Comparison of ENCODE assay signal across 9 cellular contexts in genomic region chr5:42948961-42949347, GRCh38.
DNase-seq lines count a peak whose midpoint lies in the region; ATAC-seq, FAIRE-seq and TF ChIP-seq lines count a peak whose summit lies in the region.
"Had no signal": no experiment of that assay in that cellular context is flagged by ENCODE, and none has a peak within 500 bp of the region (broad histone marks: within the 10 kb centered on the region; RNA-seq: fewer than 3 reads in every experiment).

No MANE protein-coding gene starts in this region.

- H3K4me3 Mint-ChIP-seq in activated T-cell treated with anti-CD3 and anti-CD28 coated beads, Interleukin-2, amount 50 U/mL, for 72 hours = peak overlapping the region; percentile 95 to 97

- peaks cover 7% of the 10 kb centered on the region; the same call in 1 of the 2 replicates for H3K79me2 ChIP-seq in PC-9 (ENCODE audit: low read depth)

- H3K9me3 ChIP-seq in PC-9 (ENCODE audit: insufficient read depth, low read depth) (peaks cover 51% of the 10 kb centered on the region), esophagus (ENCODE audit: control insufficient read depth in 2 of 2, insufficient read depth in 1 of 2, low read depth in 1 of 2, low read length in 1 of 2) (peaks cover 0 to 8% of the 10 kb centered on the region in 2 donors), subcutaneous abdominal adipose tissue (ENCODE audit: control insufficient read depth in 5 of 5, low read length in 5 of 5) (peaks cover 2 to 12% (median 7%) of the 10 kb centered on the region in 5 donors)

- no peak for DNase-seq in activated T-cell treated with anti-CD3 and anti-CD28 coated beads, Interleukin-2, amount 50 U/mL, for 72 hours
- DNase-seq in activated T-cell treated with anti-CD3 and anti-CD28 coated beads for 4 hours (no peak), PC-9 (no peak), GM12891 (ENCODE audit: insufficient read length, low spot score) (no peak), DMS53 treated with DMSO at 0.1 percent for 48 hours (lab: John Stamatoyannopoulos, UW; ENCODE audit: unreplicated experiment) (no peak)
- DNase-seq: Caco-2 had no signal

- peaks cover 46% of the 10 kb centered on the region for H3F3A ChIP-seq in PC-9 (ENCODE audit: insufficient read depth, low read depth)

- FAIRE-seq in GM12891 (lab: Jason Lieb, UNC) = no peak

- H3K4me3 ChIP-seq in PC-9 (peak overlapping the region; percentile 55), esophagus (ENCODE audit: low read depth in 1 of 2, low read length in 2 of 2) (peak overlapping the region in 1 of 2 donors; percentile 64), subcutaneous abdominal adipose tissue (ENCODE audit: low read depth in 1 of 5, low read length in 5 of 5) (peak overlapping the region; percentile 60 to 82 (median 67))

- H3K27ac ChIP-seq in PC-9 = peak overlapping the region; percentile 96
- peak overlapping the region; percentile 69 to 81 for H3K27ac ChIP-seq in esophagus (ENCODE audit: low read depth in 2 of 2, low read length in 1 of 2)
- peak overlapping the region; percentile 89 for H3K27ac ChIP-seq in subcutaneous abdominal adipose tissue (ENCODE audit: low read depth, low read length)

- H3K36me3 ChIP-seq in PC-9 (ENCODE audit: low read depth) (peaks cover 19% of the 10 kb centered on the region; the same call in 1 of the 2 replicates), esophagus (ENCODE audit: control insufficient read depth in 2 of 2, insufficient read depth in 2 of 2, low read length in 1 of 2) (no peaks in the 10 kb centered on the region), subcutaneous abdominal adipose tissue (ENCODE audit: control insufficient read depth in 5 of 5, insufficient read depth in 5 of 5, low read length in 5 of 5) (no peaks in the 10 kb centered on the region)

- POLR2A ChIA-PET in PC-9 (lab: Charles Lee; ENCODE audit: unreplicated experiment) = interaction anchor here (0.6 to 2.0 kb wide), 4 partner anchors 60 to 1127 kb away, joined by 4 to 23 read pairs (median 6); no protein-coding TSS in a partner anchor

- TF ChIP-seq POLR2A in GM12891 (IDR thresholded peaks at IDR 0.05; ENCODE audit: low read depth, low read length) = no peak

- peaks cover 7 to 8% of the 10 kb centered on the region in 2 donors for H3K36me3 Mint-ChIP-seq in activated T-cell treated with anti-CD3 and anti-CD28 coated beads, Interleukin-2, amount 50 U/mL, for 72 hours (ENCODE audit: insufficient read depth in 2 of 2)

- peak overlapping the region in 3 of 5 donors; percentile 33 to 76 (median 53) for H3K9ac ChIP-seq in subcutaneous abdominal adipose tissue (ENCODE audit: low read length in 5 of 5)

- H2AFZ ChIP-seq in PC-9 = peak overlapping the region; percentile 81; the same call in 1 of the 2 replicates

- ATAC-seq in activated T-cell treated with anti-CD3 and anti-CD28 coated beads, Interleukin-2, amount 50 U/mL, for 72 hours (replicated peaks in 1 of 2) = no peak
- ATAC-seq in GM18520 (IDR thresholded peaks at IDR 0.05; ENCODE audit: unreplicated experiment) = no peak

- H3K4me1 ChIP-seq in PC-9 (replicated peaks; ENCODE audit: insufficient read depth) (peaks cover 40% of the 10 kb centered on the region), esophagus (ENCODE audit: control insufficient read depth in 2 of 2, insufficient read depth in 2 of 2, low read length in 1 of 2) (peaks cover 6 to 8% of the 10 kb centered on the region in 2 donors), subcutaneous abdominal adipose tissue (ENCODE audit: control insufficient read depth in 5 of 5, insufficient read depth in 5 of 5, low read length in 5 of 5) (peaks cover 1 to 50% (median 45%) of the 10 kb centered on the region in 5 donors)

- TF ChIP-seq CTCF in PC-9 (conservative IDR thresholded peaks at IDR 0.05) = no peak

- peak overlapping the region; percentile 77 for H3K4me2 ChIP-seq in PC-9

- no peaks in the 10 kb centered on the region for H3K9me2 ChIP-seq in PC-9 (ENCODE audit: insufficient read depth)

- no TSS peak for BruUV-seq in PC-9 (replicated peaks; lab: Mats Ljungman, UMichigan)

- H4K20me1 ChIP-seq in PC-9 (ENCODE audit: insufficient read depth) = no peaks in the 10 kb centered on the region

- 15 to 16% methylated on average over 10 of the region's 10 CpGs for WGBS in esophagus, 2 donors

- intact Hi-C loops in PC-9 (cut with micrococcal nuclease; ENCODE audit: unreplicated experiment) = no loop called here

- peaks cover 9% of the 10 kb centered on the region for H3K27me3 Mint-ChIP-seq in activated T-cell treated with anti-CD3 and anti-CD28 coated beads, Interleukin-2, amount 50 U/mL, for 72 hours (ENCODE audit: low read depth)

- H3K27me3 ChIP-seq in PC-9 (ENCODE audit: insufficient read depth, low read depth) (no peaks in the 10 kb centered on the region), esophagus (ENCODE audit: control insufficient read depth in 1 of 2, insufficient read depth in 2 of 2, low read length in 2 of 2) (peaks cover 0 to 10% of the 10 kb centered on the region in 2 donors), subcutaneous abdominal adipose tissue (ENCODE audit: control insufficient read depth in 5 of 5, insufficient read depth in 4 of 5, low read length in 5 of 5) (peaks cover 0 to 30% (median 9%) of the 10 kb centered on the region in 5 donors)

- CTCF ChIA-PET in PC-9 (lab: Charles Lee) = interaction anchor here (0.5 to 1.9 kb wide), 4 partner anchors 37 to 1133 kb away, joined by 3 to 8 read pairs (median 4); no protein-coding TSS in a partner anchor

- peak overlapping the region; percentile 98 for H3K27ac Mint-ChIP-seq in activated T-cell treated with anti-CD3 and anti-CD28 coated beads, Interleukin-2, amount 50 U/mL, for 72 hours

- H3K9me3 Mint-ChIP-seq in activated T-cell treated with anti-CD3 and anti-CD28 coated beads, Interleukin-2, amount 50 U/mL, for 72 hours = no peaks in the 10 kb centered on the region

- peaks cover 38% of the 10 kb centered on the region for H3K4me1 Mint-ChIP-seq in activated T-cell treated with anti-CD3 and anti-CD28 coated beads, Interleukin-2, amount 50 U/mL, for 72 hours (ENCODE audit: low read depth)

TF ChIP-seq in GM12891, 5 proteins besides CTCF, POLR2A, EP300 and RAD21:
- TF ChIP-seq SPI1 (IDR thresholded peaks at IDR 0.05; ENCODE audit: low read depth, low read length) = no peak
- TF ChIP-seq POLR2AphosphoS5 (IDR thresholded peaks at IDR 0.05; ENCODE audit: low read depth, low read length) = no peak
- TF ChIP-seq TAF1 (IDR thresholded peaks at IDR 0.05; ENCODE audit: low read depth, low read length) = no peak
- no peak for TF ChIP-seq PAX5 (IDR thresholded peaks at IDR 0.05; ENCODE audit: insufficient read depth, low read length, severe bottlenecking)
- TF ChIP-seq POU2F2 (IDR thresholded peaks at IDR 0.05; ENCODE audit: low read depth, low read length) = no peak
